Comparison of ENCODE assay signal across 8 cellular contexts in genomic region chr6:116253505-116254296, GRCh38. TPM values are rescaled to one million over a fixed set of nuclear protein-coding genes. Genes with fewer than 3 reads are reported as not detected.
A peak's percentile ranks its signal among the peaks of the same experiment; 100 is the strongest.
DNase-seq lines count a peak whose midpoint lies in the region; ATAC-seq, FAIRE-seq and TF ChIP-seq lines count a peak whose summit lies in the region.

Gene TSPYL4 (minus strand): TSS chr6:116254075. CDS start chr6:116254008, 67 bp downstream.

- H3K27ac ChIP-seq in WERI-Rb-1 (peak within 1 kb of the TSS; percentile 97), skin epidermis (peak within 1 kb of the TSS; percentile 31 to 96 (median 88))

- no peak for FAIRE-seq in bronchial epithelial cell (lab: Jason Lieb, UNC)

- H3K36me3 ChIP-seq in WERI-Rb-1 = peaks cover 8% of the 10 kb centered on the region
- no peaks in the 10 kb centered on the region for H3K36me3 ChIP-seq in bronchial epithelial cell (ENCODE audit: control insufficient read depth, insufficient read depth, low read length)

- DNase-seq in AG08395 (ENCODE audit: low spot score) (peak; percentile 94), NCI-H2227 (lab: John Stamatoyannopoulos, UW; ENCODE audit: unreplicated experiment) (peak; percentile 95), WERI-Rb-1 (peak; percentile 92), bronchial epithelial cell (ENCODE audit: low read depth) (peak; percentile 90), iPS-NIHi11 (ENCODE audit: low spot score) (peak; percentile 95)

- H3K4me3 ChIP-seq in WERI-Rb-1 (ENCODE audit: low read depth, low read length) = peak within 1 kb of the TSS; percentile 98
- H3K4me3 ChIP-seq in bronchial epithelial cell (ENCODE audit: low read depth, low read length) = peak within 1 kb of the TSS; percentile 99
- H3K4me3 ChIP-seq in skin epidermis = peak within 1 kb of the TSS; percentile 75 to 100 (median 95)

- no peaks in the 10 kb centered on the region for H3K9me3 ChIP-seq in WERI-Rb-1 (ENCODE audit: severe bottlenecking)

- H3K27me3 ChIP-seq in WERI-Rb-1 (ENCODE audit: insufficient read depth, low read depth, severe bottlenecking) = no peaks in the 10 kb centered on the region
- H3K27me3 ChIP-seq in bronchial epithelial cell (ENCODE audit: control insufficient read depth, insufficient read depth, low read length) = no peaks in the 10 kb centered on the region

- TF ChIP-seq CTCF in WERI-Rb-1 (IDR thresholded peaks at IDR 0.05; ENCODE audit: low read depth, low read length) (no peak), bronchial epithelial cell (IDR thresholded peaks at IDR 0.05; ENCODE audit: insufficient read depth, low read length, severe bottlenecking) (no peak)

- ATAC-seq in GM18909 (IDR thresholded peaks at IDR 0.05; ENCODE audit: poor library complexity, unreplicated experiment) = peak; percentile 100
- peak; percentile 100 for ATAC-seq in HG03159 (IDR thresholded peaks at IDR 0.05; ENCODE audit: unreplicated experiment)

RNA-seq across cellular contexts. Expression of gene TSPYL4, which starts in this region (rescaled TPM):
- 2.1 and 3.2 TPM in 2 replicates for total RNA-seq in bronchial epithelial cell

Comparison
In these comparisons a context has a peak if more than half of its experiments do, and no peak if none do; other contexts are left out.
1. Peak in every context shown above with its lines: DNase-seq, ATAC-seq, H3K4me3 ChIP-seq and H3K27ac ChIP-seq.